In genomic region chr13:48241651-48242050, GRCh38 we compare ENCODE assay signal across 1 cellular context.
TF ChIP-seq lines count a peak whose summit lies in the region.

No MANE protein-coding gene starts in this region.

TF ChIP-seq in HEK293, 187 proteins besides CTCF, POLR2A, EP300 and RAD21 (continued from another document):
- no peak for TF ChIP-seq PRDM10 (tag by site-specific recombination; IDR thresholded peaks at IDR 0.05)
- no peak for TF ChIP-seq ZNF211 (tag by site-specific recombination; IDR thresholded peaks at IDR 0.05; ENCODE audit: low read depth)
TF ChIP-seq in HEK293: peak in this region for 1.
